Comparison of ENCODE assay signal across 8 cellular contexts in the genomic region with DNA sequence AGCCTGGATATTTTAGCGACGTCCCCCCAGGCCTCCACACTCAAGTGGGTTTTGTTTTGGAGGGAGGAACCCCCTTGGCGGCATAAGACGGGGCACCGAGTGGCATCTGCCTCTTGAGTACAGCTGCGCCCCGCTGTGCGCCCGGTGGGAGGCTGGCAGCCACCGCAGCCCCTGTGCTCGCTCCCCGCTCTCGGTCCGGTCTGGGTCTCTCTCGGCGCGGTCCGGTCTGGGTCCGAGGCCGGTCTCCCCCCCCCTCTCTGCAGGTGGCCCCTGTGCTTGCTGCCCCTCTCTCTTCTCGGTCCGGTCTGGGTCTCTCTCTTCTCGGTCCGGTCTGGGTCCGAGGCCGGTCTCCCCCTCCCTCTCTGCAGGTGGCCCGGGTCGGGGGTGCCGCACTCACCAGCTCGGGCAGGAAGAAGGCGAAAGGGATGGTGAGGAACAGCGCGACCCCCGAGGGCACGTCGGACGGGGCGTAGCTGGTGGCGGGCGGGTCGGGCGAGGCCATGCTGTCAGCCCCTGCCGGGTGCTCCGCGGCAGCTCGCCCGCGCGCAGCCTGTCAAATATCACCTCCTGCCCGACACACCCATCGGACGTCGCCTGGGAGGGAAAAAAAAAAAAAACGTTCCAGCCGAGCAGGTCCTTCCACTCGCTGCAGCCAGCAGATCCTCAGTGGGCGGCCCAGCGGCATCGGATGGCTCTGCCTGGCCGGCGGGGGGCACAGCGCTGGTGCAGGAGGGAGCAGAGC. TPM values are rescaled to one million over a fixed set of nuclear protein-coding genes. Genes with fewer than 3 reads are reported as not detected.
DNase-seq lines count a peak whose midpoint lies in the region; ATAC-seq, FAIRE-seq and TF ChIP-seq lines count a peak whose summit lies in the region.

A gene (minus strand): TSS at position 532 of the 742 bp plus-strand sequence. CDS start 30 bp downstream, at position 502.

- H3K4me3 Mint-ChIP-seq in glutamatergic neuron (ENCODE audit: unreplicated experiment) (peak within 1 kb of the TSS; percentile 73), progenitor cell of endocrine pancreas (ENCODE audit: low read depth) (peak within 1 kb of the TSS; percentile 70)

- peaks cover 16% of the 10 kb centered on the region for H3K27me3 Mint-ChIP-seq in glutamatergic neuron (ENCODE audit: unreplicated experiment)
- peaks cover 63% of the 10 kb centered on the region for H3K27me3 Mint-ChIP-seq in progenitor cell of endocrine pancreas

- H3K36me3 Mint-ChIP-seq in glutamatergic neuron (ENCODE audit: unreplicated experiment): peaks cover 5% of the 10 kb centered on the region
- no peaks in the 10 kb centered on the region for H3K36me3 Mint-ChIP-seq in progenitor cell of endocrine pancreas (ENCODE audit: insufficient read depth)

- ATAC-seq in HG03354 (IDR thresholded peaks at IDR 0.05; ENCODE audit: poor library complexity, severe bottlenecking, unreplicated experiment) (no peak), GM18873 (IDR thresholded peaks at IDR 0.05; ENCODE audit: low FRiP score, unreplicated experiment) (no peak)

- H3K27ac Mint-ChIP-seq in glutamatergic neuron (ENCODE audit: unreplicated experiment): no peak within 1 kb of the TSS
- H3K27ac Mint-ChIP-seq in progenitor cell of endocrine pancreas: peak within 1 kb of the TSS; percentile 74

- H3K9me3 Mint-ChIP-seq in glutamatergic neuron (ENCODE audit: unreplicated experiment): peaks cover 2% of the 10 kb centered on the region
- H3K9me3 Mint-ChIP-seq in progenitor cell of endocrine pancreas (ENCODE audit: low read depth): peaks cover 7% of the 10 kb centered on the region

- DNase-seq in DMS53 treated with DMSO at 0.1 percent for 48 hours (lab: John Stamatoyannopoulos, UW; ENCODE audit: unreplicated experiment) (peak; percentile 64), RPMI7951 (ENCODE audit: low read depth) (peak; percentile 44), glutamatergic neuron (peak; percentile 47), progenitor cell of endocrine pancreas (ENCODE audit: low spot score, unreplicated experiment) (peak; percentile 22), RCC 7860 (ENCODE audit: low spot score) (no peak), T1000 (lab: John Stamatoyannopoulos, UW) (no peak)

- H3K4me1 Mint-ChIP-seq in glutamatergic neuron (ENCODE audit: low read depth, unreplicated experiment): peaks cover 1% of the 10 kb centered on the region
- peaks cover 8% of the 10 kb centered on the region for H3K4me1 Mint-ChIP-seq in progenitor cell of endocrine pancreas (ENCODE audit: low read depth)

- TF ChIP-seq CTCF in glutamatergic neuron (IDR thresholded peaks at IDR 0.05; ENCODE audit: partially characterized antibody, unreplicated experiment) (no peak), progenitor cell of endocrine pancreas (IDR thresholded peaks at IDR 0.05; ENCODE audit: unreplicated experiment) (no peak)

- FAIRE-seq in RCC 7860 (lab: Jason Lieb, UNC): no peak

RNA-seq across cellular contexts. Expression of the gene that starts here (rescaled TPM):
- total RNA-seq in RPMI7951 (2014; rRNA removed; shearing (Covaris generic)): 3.8 and 4.2 TPM in 2 replicates
- total RNA-seq in glutamatergic neuron (ENCODE audit: unreplicated experiment) (0.49 TPM), progenitor cell of endocrine pancreas (6.9 TPM in 2 replicates)

Comparison
In these comparisons a context has a peak if more than half of its experiments do, and no peak if none do; other contexts are left out.
1. Peak in DNase-seq in glutamatergic neuron; RNA of the gene not detected or under 1 TPM.
2. DNase-seq: peak in DMS53 treated with DMSO at 0.1 percent for 48 hours (single experiment), RPMI7951 (single experiment) and progenitor cell of endocrine pancreas (single experiment); none in RCC 7860 (single experiment) and T1000 (single experiment).